Comparison of ENCODE assay signal across 36 cellular contexts in genomic region chr2:100991404-100991773, GRCh38. TPM values are rescaled to one million over a fixed set of nuclear protein-coding genes. Genes with fewer than 3 reads are reported as not detected.
DNase-seq lines count a peak whose midpoint lies in the region; ATAC-seq, FAIRE-seq and TF ChIP-seq lines count a peak whose summit lies in the region.
"Had no signal": no experiment of that assay in that cellular context is flagged by ENCODE, and none has a peak within 500 bp of the region (broad histone marks: within the 10 kb centered on the region; RNA-seq: fewer than 3 reads in every experiment).

No MANE protein-coding gene starts in this region.

- CTCF ChIA-PET in K562 (lab: Yijun Ruan, JAX; ENCODE audit: low intra/inter-chr PET ratio): no interaction called here

- peak overlapping the region in 3 of 5 experiments; percentile 38 to 78 (median 71) for H3K27ac Mint-ChIP-seq in brain
- H3K27ac Mint-ChIP-seq: B cell; CD4-positive, alpha-beta T cell; CD4-positive, CD25-positive, alpha-beta regulatory T cell; CD8-positive, alpha-beta memory T cell; CD8-positive, alpha-beta T cell had no signal

- POLR2A ChIA-PET in K562 (lab: Yijun Ruan, JAX): interaction anchor here (0.8 kb wide), 1 partner anchor 10 kb away, joined by 3 read pairs; no protein-coding TSS in a partner anchor

- no TSS peak for BruUV-seq in K562 (replicated peaks; lab: Mats Ljungman, UMichigan)

- H3K79me2 ChIP-seq in K562 (ENCODE audit: control insufficient read depth, insufficient read depth, low read length): no peaks in the 10 kb centered on the region
- H3K79me2 ChIP-seq in osteoblast (ENCODE audit: insufficient read depth, low read length): no peaks in the 10 kb centered on the region

- H3K4me3 ChIP-seq in K562: no peak overlapping the region
- H3K4me3 ChIP-seq in osteoblast (ENCODE audit: insufficient read depth, low read length): no peak overlapping the region
- H3K4me3 ChIP-seq in tibial nerve: no peak overlapping the region
- H3K4me3 ChIP-seq: A549; BLaER1; BLaER1 treated with 17β-estradiol and CSF1 and Interleukin-3, amounts not matched to agents 10 nM and 100 nM had no signal

- H3K27ac ChIP-seq in K562 (ENCODE audit: extremely low read depth, low read depth, low read length) (no peak overlapping the region), layer of hippocampus (ENCODE audit: low read depth, low read length) (peak overlapping the region; percentile 1), osteoblast (ENCODE audit: low read depth, low read length) (no peak overlapping the region), tibial nerve (no peak overlapping the region)
- H3K27ac ChIP-seq: 22Rv1; A549; BLaER1; BLaER1 treated with 17β-estradiol and CSF1 and Interleukin-3, amounts not matched to agents 10 nM and 100 nM; C4-2B had no signal

- no peak for TF ChIP-seq CTCF in K562 (IDR thresholded peaks at IDR 0.05 in 2 of 3, conservative IDR thresholded peaks at IDR 0.05 in 1 of 3; ENCODE audit: insufficient read depth in 2 of 3, low read depth in 1 of 3, low read length in 3 of 3)
- no peak for TF ChIP-seq CTCF in brain (conservative IDR thresholded peaks at IDR 0.05)
- TF ChIP-seq CTCF in osteoblast (IDR thresholded peaks at IDR 0.05; ENCODE audit: extremely low read depth, low read depth, low read length): no peak
- no peak for TF ChIP-seq CTCF in tibial nerve (IDR thresholded peaks at IDR 0.05)

- H3K36me3 ChIP-seq in K562 (ENCODE audit: control insufficient read depth, insufficient read depth, low read length) (no peaks in the 10 kb centered on the region), osteoblast (ENCODE audit: insufficient read depth, low read length) (no peaks in the 10 kb centered on the region), tibial nerve (peaks cover 0 to 35% (median 0%) of the 10 kb centered on the region in 3 donors)
- H3K36me3 ChIP-seq: BE2C; BLaER1; BLaER1 treated with 17β-estradiol and CSF1 and Interleukin-3, amounts not matched to agents 10 nM and 100 nM had no signal

- H3K9me1 ChIP-seq in K562 (ENCODE audit: control insufficient read depth, insufficient read depth, low read length): no peaks in the 10 kb centered on the region

- TF ChIP-seq EP300 in K562 (IDR thresholded peaks at IDR 0.05; ENCODE audit: low read length) (no peak), tibial nerve (IDR thresholded peaks at IDR 0.05) (no peak)

- no peaks in the 10 kb centered on the region for H4K20me1 ChIP-seq in K562 (replicated peaks; ENCODE audit: control insufficient read depth, insufficient read depth, low read length)
- no peaks in the 10 kb centered on the region for H4K20me1 ChIP-seq in osteoblast (ENCODE audit: insufficient read depth, low read length)
- H4K20me1 ChIP-seq: BLaER1; BLaER1 treated with 17β-estradiol and CSF1 and Interleukin-3, amounts not matched to agents 10 nM and 100 nM had no signal

- in situ Hi-C loops in K562 (cut with MboI): loop anchor here (5.0 to 10.0 kb wide), 2 partner anchors 259 to 377 kb away; no protein-coding TSS in a partner anchor

- H3K4me2 ChIP-seq in K562 (ENCODE audit: insufficient read depth, low read length) (no peak overlapping the region), osteoblast (ENCODE audit: insufficient read depth, low read length) (no peak overlapping the region)
- H3K4me2 ChIP-seq: A549; BLaER1; BLaER1 treated with 17β-estradiol and CSF1 and Interleukin-3, amounts not matched to agents 10 nM and 100 nM had no signal

- FAIRE-seq in K562 (lab: Jason Lieb, UNC): no peak
- FAIRE-seq: A204.1, A549, D721Med had no signal

- no peaks in the 10 kb centered on the region for H3K4me1 Mint-ChIP-seq in brain
- H3K4me1 Mint-ChIP-seq: CD8-positive, alpha-beta memory T cell had no signal

- H3K9ac ChIP-seq in K562 (ENCODE audit: insufficient read depth in 1 of 2, low read depth in 2 of 2, low read length in 2 of 2): no peak overlapping the region
- H3K9ac ChIP-seq: BLaER1; BLaER1 treated with 17β-estradiol and CSF1 and Interleukin-3, amounts not matched to agents 10 nM and 100 nM had no signal

- ATAC-seq in K562 (peak; percentile 19; the same call in 1 of the 3 replicates), HG03135 (IDR thresholded peaks at IDR 0.05; ENCODE audit: unreplicated experiment) (no peak), GM19467 (IDR thresholded peaks at IDR 0.05; ENCODE audit: unreplicated experiment) (no peak)
- ATAC-seq: A549; CD8-positive, alpha-beta T cell had no signal

- DNase-seq in K562 (ENCODE audit: extremely low read depth in 1 of 4, low spot score in 3 of 4) (no peak), osteoblast (ENCODE audit: insufficient read length, low spot score, missing footprints) (peak; percentile 55), tibial nerve (ENCODE audit: low spot score in 2 of 2) (no peak), globus pallidus (ENCODE audit: low spot score) (no peak)
- DNase-seq: 8988T; ACHN; AML-193; BE2C; C1 segment of cervical spinal cord; Caco-2; Calu3; CD4-positive, alpha-beta memory T cell; CD4-positive, alpha-beta T cell; CD4-positive, CD25-positive, alpha-beta regulatory T cell; CD8-positive, alpha-beta memory T cell; CD8-positive, alpha-beta T cell; COR-L47; DMS 273 treated with DMSO at 0.1 percent for 48 hours; DMS153; DMS53; DMS79; DND-41; EL had no signal

- peaks cover 25 to 56% of the 10 kb centered on the region in 2 experiments; a peak in 4 of 5 replicates for H3K27me3 ChIP-seq in K562 (ENCODE audit: control insufficient read depth in 2 of 2, insufficient read depth in 2 of 2, low read length in 2 of 2)
- no peaks in the 10 kb centered on the region for H3K27me3 ChIP-seq in layer of hippocampus (ENCODE audit: control insufficient read depth, insufficient read depth, low read length)
- H3K27me3 ChIP-seq in osteoblast (ENCODE audit: insufficient read depth, low read length): no peaks in the 10 kb centered on the region
- H3K27me3 ChIP-seq in tibial nerve: no peaks in the 10 kb centered on the region
- H3K27me3 ChIP-seq: BE2C; BLaER1; BLaER1 treated with 17β-estradiol and CSF1 and Interleukin-3, amounts not matched to agents 10 nM and 100 nM had no signal

- H3K9me3 ChIP-seq in K562 (replicated peaks; ENCODE audit: control insufficient read depth, insufficient read depth, low read depth, low read length) (no peaks in the 10 kb centered on the region), osteoblast (ENCODE audit: low read depth, low read length) (no peaks in the 10 kb centered on the region), tibial nerve (no peaks in the 10 kb centered on the region)
- H3K9me3 ChIP-seq: A549; BE2C; BLaER1; BLaER1 treated with 17β-estradiol and CSF1 and Interleukin-3, amounts not matched to agents 10 nM and 100 nM; Caco-2 had no signal

- H2AFZ ChIP-seq in K562 (ENCODE audit: low read depth, low read length) (no peak overlapping the region), osteoblast (ENCODE audit: low read length) (no peak overlapping the region)

- no peaks in the 10 kb centered on the region for H3K36me3 Mint-ChIP-seq in brain
- H3K36me3 Mint-ChIP-seq: CD14-positive monocyte; CD4-positive, alpha-beta memory T cell; CD4-positive, CD25-positive, alpha-beta regulatory T cell; CD8-positive, alpha-beta memory T cell had no signal

- intact Hi-C loops in K562 (cut with micrococcal nuclease): no loop called here

- 14% methylated on average over 5 of the region's 5 CpGs for WGBS in K562 (ENCODE audit: insufficient coverage, low coverage, missing lambda C conversion rate)
- 76 to 83% methylated on average over 5 of the region's 5 CpGs for WGBS in tibial nerve, 2 donors

- no peaks in the 10 kb centered on the region for H3K9me3 Mint-ChIP-seq in brain
- H3K9me3 Mint-ChIP-seq: CD14-positive monocyte; CD4-positive, alpha-beta memory T cell; CD4-positive, alpha-beta T cell; CD4-positive, CD25-positive, alpha-beta regulatory T cell; CD8-positive, alpha-beta memory T cell; CD8-positive, alpha-beta T cell had no signal

- H3K4me3 Mint-ChIP-seq in brain: peak overlapping the region in 1 of 5 experiments; percentile 35
- H3K4me3 Mint-ChIP-seq: B cell; CD14-positive monocyte; CD4-positive, alpha-beta memory T cell; CD4-positive, alpha-beta T cell; CD8-positive, alpha-beta memory T cell; CD8-positive, alpha-beta T cell had no signal

- peaks cover 0 to 7% of the 10 kb centered on the region in 2 experiments; a peak in 2 of 5 replicates for H3K4me1 ChIP-seq in K562 (replicated peaks in 1 of 2; ENCODE audit: control insufficient read depth in 2 of 2, insufficient read depth in 2 of 2, low read length in 2 of 2)
- no peaks in the 10 kb centered on the region for H3K4me1 ChIP-seq in osteoblast (ENCODE audit: insufficient read depth, low read length)
- no peaks in the 10 kb centered on the region for H3K4me1 ChIP-seq in tibial nerve
- H3K4me1 ChIP-seq: A549; BE2C; BLaER1; BLaER1 treated with 17β-estradiol and CSF1 and Interleukin-3, amounts not matched to agents 10 nM and 100 nM; Caco-2 had no signal

- no peaks in the 10 kb centered on the region for H3K27me3 Mint-ChIP-seq in brain
- H3K27me3 Mint-ChIP-seq: CD4-positive, alpha-beta memory T cell; CD4-positive, alpha-beta T cell had no signal

- TF ChIP-seq POLR2A in K562 (conservative IDR thresholded peaks at IDR 0.05) (no peak), tibial nerve (IDR thresholded peaks at IDR 0.05) (no peak)

- no peak for TF ChIP-seq RAD21 in K562 (CRISPR knock-in tag; conservative IDR thresholded peaks at IDR 0.05 in 1 of 2, IDR thresholded peaks at IDR 0.05 in 1 of 2)

TF ChIP-seq in K562, 482 proteins besides CTCF, POLR2A, EP300 and RAD21 (continues in another document):
- TF ChIP-seq CBFB (CRISPR knock-in tag; IDR thresholded peaks at IDR 0.05) (no peak), RBM15 (IDR thresholded peaks at IDR 0.05; ENCODE audit: insufficient read depth, low read length) (no peak)

RNA-seq across cellular contexts. Expression of gene RPL31, which starts 10.7 kb away (rescaled TPM):
- 260 and 346 TPM in 2 replicates for total RNA-seq in K562 (2011; cell fraction: chromatin; rRNA removed; ENCODE audit: low replicate concordance)
- total RNA-seq in K562 (2011; cell fraction: nucleolus; rRNA removed): 356 and 362 TPM in 2 replicates
- 460 and 749 TPM in 2 replicates for total RNA-seq in K562 (2011; cell fraction: nucleoplasm; rRNA removed)
- total RNA-seq in K562 (2014; rRNA removed) (1,176 and 1,715 TPM in 2 replicates), K562 (2014; rRNA removed; fragmentation: Illumina TruSeq; extraction: Trizol) (3,190 and 3,481 TPM in 2 replicates), K562 (2015; rRNA removed; fragmentation: Illumina TruSeq; extraction: Trizol) (1,637 and 1,659 TPM in 2 replicates), K562 (2021) (1,478 and 1,507 TPM in 2 replicates), osteoblast (760 and 907 TPM in 2 replicates), tibial nerve (1,000 to 10,000 TPM; 1,010 to 1,120 (median 1,024) TPM)
- polyA plus RNA-seq in K562 (2011; rRNA removed) (2,782 and 3,117 TPM in 2 replicates), K562 (2014; fragmentation: Illumina TruSeq; extraction: Trizol) (1,578 and 1,802 TPM in 2 replicates), K562 (2014; fragmentation: Nextera tagmentation; extraction: Ambion mirVana) (1,000 to 10,000 TPM; 3,112 to 6,037 TPM), K562 (2014; rRNA removed) (2,526 and 2,997 TPM in 2 replicates), brain (ENCODE audit: insufficient read depth, low read depth, low replicate concordance) (2,506 TPM)
- 995 and 1,514 TPM in 2 replicates for polyA plus RNA-seq in K562 (2011; cell fraction: cytosol; rRNA removed)
- polyA plus RNA-seq in K562 (2011; cell fraction: nucleus; rRNA removed): 715 and 1,325 TPM in 2 replicates
- 4,257 and 4,957 TPM in 2 replicates for polyA plus RNA-seq in K562 (2012)
- 698 and 783 TPM in 2 replicates for polyA minus RNA-seq in K562 (2011; rRNA and poly(A)+ RNA removed)
- polyA minus RNA-seq in K562 (2011; cell fraction: cytosol; rRNA and poly(A)+ RNA removed): 318 and 340 TPM in 2 replicates
- polyA minus RNA-seq in K562 (2011; cell fraction: nucleus; rRNA and poly(A)+ RNA removed): 161 and 259 TPM in 2 replicates
